Comparison of ENCODE assay signal across 12 cellular contexts in genomic region chr9:115595951-115596742, GRCh38.
DNase-seq lines count a peak whose midpoint lies in the region; ATAC-seq and TF ChIP-seq lines count a peak whose summit lies in the region.
"Had no signal": no experiment of that assay in that cellular context is flagged by ENCODE, and none has a peak within 500 bp of the region (broad histone marks: within the 10 kb centered on the region; RNA-seq: fewer than 3 reads in every experiment).

No MANE protein-coding gene starts in this region.

- peak overlapping the region; percentile 55 for H3K27ac ChIP-seq in SJCRH30
- H3K27ac ChIP-seq in OCI-LY7 (ENCODE audit: low read depth, low read length, poor library complexity, severe bottlenecking): no peak overlapping the region
- H3K27ac ChIP-seq: right lobe of liver, vagina had no signal

- ATAC-seq in sciatic nerve: peak; percentile 66
- ATAC-seq: right lobe of liver had no signal

- CTCF ChIA-PET in OCI-LY7 (lab: Charles Lee; ENCODE audit: unreplicated experiment) (no interaction called here), Caco-2 (lab: Charles Lee) (interaction anchor here (0.5 kb wide), 1 partner anchor 273 kb away, joined by 3 read pairs; no protein-coding TSS in a partner anchor)

- no peaks in the 10 kb centered on the region for H3K36me3 Mint-ChIP-seq in Caco-2 (ENCODE audit: insufficient read depth, unreplicated experiment)
- H3K36me3 Mint-ChIP-seq: activated naive CD8-positive, alpha-beta T cell treated with anti-CD3 and anti-CD28 coated beads, Interleukin-2, amount 10 ng/mL, durations not matched to agents 7 days and 5 days had no signal

- DNase-seq in ELR (ENCODE audit: low read depth) (peak; percentile 82), SJCRH30 (peak; percentile 81 to 90), fibroblast of peridontal ligament (ENCODE audit: extremely low read depth) (peak; percentile 100), sciatic nerve (ENCODE audit: low spot score) (peak; percentile 74), OCI-LY7 (ENCODE audit: low spot score) (no peak), Caco-2 (no peak), DMS153 treated with DMSO at 0.1 percent for 48 hours (lab: John Stamatoyannopoulos, UW; ENCODE audit: unreplicated experiment) (no peak)
- no peak for DNase-seq in activated CD4-positive, alpha-beta T cell treated with anti-CD3 and anti-CD28 coated beads, Interleukin-2, amount 50 U/mL, for 4 hours
- DNase-seq: activated naive CD8-positive, alpha-beta T cell treated with anti-CD3 and anti-CD28 coated beads, Interleukin-2, amount 10 ng/mL, durations not matched to agents 7 days and 5 days; NCI-H1092 treated with DMSO at 0.1 percent for 48 hours; right lobe of liver had no signal

- BruUV-seq in OCI-LY7 (replicated peaks; lab: Mats Ljungman, UMichigan) (no TSS peak), Caco-2 (replicated peaks; lab: Mats Ljungman, UMichigan) (no TSS peak)

- H3K9me2 ChIP-seq in OCI-LY7 (ENCODE audit: insufficient read depth, low read length): no peaks in the 10 kb centered on the region

- no peaks in the 10 kb centered on the region for H3K36me3 ChIP-seq in SJCRH30
- H3K36me3 ChIP-seq in OCI-LY7 (ENCODE audit: insufficient read depth, low read length): no peaks in the 10 kb centered on the region
- no peaks in the 10 kb centered on the region for H3K36me3 ChIP-seq in Caco-2 (ENCODE audit: control insufficient read depth, insufficient read depth, low read length)
- H3K36me3 ChIP-seq: right lobe of liver, vagina had no signal

- H3K4me3 ChIP-seq in SJCRH30 (peak overlapping the region; percentile 44), OCI-LY7 (ENCODE audit: low read depth, low read length, poor library complexity, severe bottlenecking) (no peak overlapping the region), Caco-2 (ENCODE audit: low read depth, low read length) (no peak overlapping the region)
- H3K4me3 ChIP-seq: right lobe of liver, vagina had no signal

- no peak overlapping the region for H3K27ac Mint-ChIP-seq in Caco-2 (ENCODE audit: unreplicated experiment)
- H3K27ac Mint-ChIP-seq: activated naive CD8-positive, alpha-beta T cell treated with anti-CD3 and anti-CD28 coated beads, Interleukin-2, amount 10 ng/mL, durations not matched to agents 7 days and 5 days had no signal

- no peaks in the 10 kb centered on the region for H4K20me1 ChIP-seq in OCI-LY7 (ENCODE audit: insufficient read depth, low read length)

- H3K4me2 ChIP-seq in OCI-LY7 (ENCODE audit: low read length): no peak overlapping the region

- H3K9me3 ChIP-seq in SJCRH30 (replicated peaks) (no peaks in the 10 kb centered on the region), OCI-LY7 (ENCODE audit: low read length) (no peaks in the 10 kb centered on the region), Caco-2 (no peaks in the 10 kb centered on the region)
- H3K9me3 ChIP-seq: right lobe of liver, vagina had no signal

- TF ChIP-seq CTCF in OCI-LY7 (conservative IDR thresholded peaks at IDR 0.05; ENCODE audit: low read length) (no peak), Caco-2 (IDR thresholded peaks at IDR 0.05; ENCODE audit: insufficient read depth in 1 of 2, low read depth in 1 of 2, low read length in 1 of 2, severe bottlenecking in 1 of 2, unreplicated experiment in 1 of 2) (no peak)

- H3K79me2 ChIP-seq in OCI-LY7 (ENCODE audit: insufficient read depth, low read depth, low read length): no peaks in the 10 kb centered on the region

- POLR2A ChIA-PET in OCI-LY7 (lab: Charles Lee) (interaction anchor here (1.2 kb wide), 1 partner anchor 28 kb away, joined by 3 read pairs; no protein-coding TSS in a partner anchor), Caco-2 (lab: Charles Lee) (no interaction called here)

- no peak overlapping the region for H2AFZ ChIP-seq in OCI-LY7 (ENCODE audit: low read length)

- intact Hi-C loops in sciatic nerve (cut with DNase I) (no loop called here), OCI-LY7 (cut with micrococcal nuclease; ENCODE audit: unreplicated experiment) (no loop called here), Caco-2 (cut with micrococcal nuclease; ENCODE audit: unreplicated experiment) (loop anchor here (10.0 kb wide), 1 partner anchor 1269 kb away; no protein-coding TSS in a partner anchor)

- H3K4me1 ChIP-seq in SJCRH30 (peaks cover 25% of the 10 kb centered on the region), OCI-LY7 (ENCODE audit: insufficient read depth, low read length, poor library complexity, severe bottlenecking) (no peaks in the 10 kb centered on the region), Caco-2 (0 out of 2 replicates have a peak, but pooled peaks cover 3% of the 10 kb centered on the region)

- peaks cover 8% of the 10 kb centered on the region for H3K4me1 Mint-ChIP-seq in Caco-2 (ENCODE audit: low read depth, unreplicated experiment)
- H3K4me1 Mint-ChIP-seq: activated naive CD8-positive, alpha-beta T cell treated with anti-CD3 and anti-CD28 coated beads, Interleukin-2, amount 10 ng/mL, durations not matched to agents 7 days and 5 days had no signal

- H3K4me3 Mint-ChIP-seq in Caco-2 (ENCODE audit: unreplicated experiment): no peak overlapping the region
- H3K4me3 Mint-ChIP-seq: activated naive CD8-positive, alpha-beta T cell treated with anti-CD3 and anti-CD28 coated beads, Interleukin-2, amount 10 ng/mL, durations not matched to agents 7 days and 5 days had no signal

- H3K9me3 Mint-ChIP-seq in Caco-2 (ENCODE audit: unreplicated experiment): no peaks in the 10 kb centered on the region
- H3K9me3 Mint-ChIP-seq: activated naive CD8-positive, alpha-beta T cell treated with anti-CD3 and anti-CD28 coated beads, Interleukin-2, amount 10 ng/mL, durations not matched to agents 7 days and 5 days had no signal

- no peaks in the 10 kb centered on the region for H3K27me3 ChIP-seq in SJCRH30
- no peaks in the 10 kb centered on the region; the same call in 1 of the 2 replicates for H3K27me3 ChIP-seq in Caco-2 (replicated peaks; ENCODE audit: control insufficient read depth, insufficient read depth, low read length)
- H3K27me3 ChIP-seq: right lobe of liver, vagina had no signal

- peaks cover 9% of the 10 kb centered on the region for H3K27me3 Mint-ChIP-seq in Caco-2 (ENCODE audit: insufficient read depth, unreplicated experiment)

Comparison
In these comparisons a context has a peak if more than half of its experiments do, and no peak if none do; other contexts are left out.
1. DNase-seq: peak in ELR (single experiment), SJCRH30 (2 of 2), fibroblast of peridontal ligament (single experiment) and sciatic nerve (single experiment); none in activated CD4-positive, alpha-beta T cell treated with anti-CD3 and anti-CD28 coated beads, Interleukin-2, amount 50 U/mL, for 4 hours (0 of 2), OCI-LY7 (single experiment), Caco-2 (0 of 2) and DMS153 treated with DMSO at 0.1 percent for 48 hours (single experiment).